Comparison of ENCODE assay signal across 11 cellular contexts in the genomic region with DNA sequence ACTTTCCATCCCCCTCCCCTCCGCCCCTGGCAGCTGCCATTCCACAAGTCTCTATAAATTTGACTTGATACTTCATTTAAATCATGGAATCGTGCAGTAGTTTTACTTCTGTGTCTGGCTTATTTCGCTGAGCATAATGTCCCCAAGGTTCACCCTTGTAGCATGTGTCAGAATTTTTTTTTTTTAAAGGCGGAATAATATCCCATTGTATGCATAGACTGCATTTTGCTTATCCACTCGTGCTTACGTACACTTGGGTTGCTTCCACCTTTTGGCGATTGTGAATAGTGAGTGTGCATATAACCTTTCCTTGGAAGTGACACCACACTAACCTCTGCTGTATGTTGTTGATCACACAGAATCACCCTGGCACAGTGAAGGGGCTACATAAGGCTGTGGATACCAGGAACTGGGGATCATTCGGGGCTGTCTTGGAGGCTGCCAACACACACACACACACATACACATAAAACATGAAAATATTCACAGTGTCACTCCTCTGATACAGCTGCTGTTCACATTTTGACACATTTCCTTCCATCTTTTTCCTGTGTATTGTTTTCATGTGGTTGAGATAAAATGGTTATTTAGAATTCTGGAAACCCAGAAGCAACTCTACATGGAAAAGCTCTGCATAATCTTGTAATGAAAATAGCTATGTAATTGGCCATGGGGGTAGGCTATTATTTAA. TPM values are rescaled to one million over a fixed set of nuclear protein-coding genes. Genes with fewer than 3 reads are reported as not detected.
"Had no signal": no experiment of that assay in that cellular context is flagged by ENCODE, and none has a peak within 500 bp of the region (broad histone marks: within the 10 kb centered on the region; RNA-seq: fewer than 3 reads in every experiment).

No MANE protein-coding gene starts in this region.

- H3K9ac ChIP-seq: GM23248 had no signal

- H3K4me1 Mint-ChIP-seq: GM23338, H9 had no signal

- H3K4me3 Mint-ChIP-seq: GM23338, H9, HFFc6 had no signal

- H2AFZ ChIP-seq: GM23248, GM23338 had no signal

- H3K27ac ChIP-seq: GM23248 had no signal

- H3K4me3 ChIP-seq: GM23248, GM23338, HAP-1 had no signal

- H3K4me2 ChIP-seq: GM23338 had no signal

- H3K27ac Mint-ChIP-seq: GM23338, H9, HFFc6 had no signal

- H3K36me3 ChIP-seq: HAP-1 had no signal

- FAIRE-seq: H1, H54 had no signal

- H3K4me1 ChIP-seq: HAP-1 had no signal

- H3K9me3 ChIP-seq: HAP-1 had no signal

- DNase-seq: GM23248, GOT3, H7, H9, HCEC 1CT, HFFc6 had no signal

RNA-seq across cellular contexts. Expression of a gene that starts 34.5 kb away (rescaled TPM):
- total RNA-seq: H1, H4, H7 had no signal
- polyA plus RNA-seq: GM23248, GM23338 had no signal
